In the genomic region with DNA sequence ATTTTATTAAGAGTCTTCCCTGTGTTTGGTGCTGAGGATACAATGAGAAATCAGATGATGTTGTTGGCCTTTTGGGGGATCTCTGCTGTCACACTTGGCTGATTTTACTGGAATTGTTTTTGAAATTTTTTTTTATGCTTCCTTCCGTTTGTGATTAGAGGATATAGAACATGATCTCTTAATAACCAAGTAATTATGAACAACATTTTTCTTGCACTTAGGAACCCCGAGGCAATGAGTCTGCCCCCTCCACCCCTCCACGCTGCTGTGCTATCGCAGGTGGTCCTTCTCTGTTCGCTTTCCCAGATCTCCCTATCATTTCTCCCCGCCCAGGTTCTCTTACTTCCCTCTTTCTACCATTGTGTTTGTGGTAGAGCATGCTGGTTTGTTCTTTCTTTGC, we compare ENCODE assay signal across 21 cellular contexts.
DNase-seq lines count a peak whose midpoint lies in the region; ATAC-seq and TF ChIP-seq lines count a peak whose summit lies in the region.
"Had no signal": no experiment of that assay in that cellular context is flagged by ENCODE, and none has a peak within 500 bp of the region (broad histone marks: within the 10 kb centered on the region; RNA-seq: fewer than 3 reads in every experiment).

No MANE protein-coding gene starts in this region.

- peak overlapping the region in 9 of 12 donors; percentile 9 to 58 (median 25) for H3K4me3 ChIP-seq in heart left ventricle
- H3K4me3 ChIP-seq: cardiac muscle cell, SJSA1, thoracic aorta had no signal

- CTCF ChIA-PET in activated CD4-positive, alpha-beta memory T cell treated with anti-CD3 and anti-CD28 coated beads, Interleukin-2, amount 10 ng/mL, durations not matched to agents 7 days and 5 days (lab: Charles Lee) = interaction anchor here (0.7 kb wide), 1 partner anchor 49 kb away, joined by 3 read pairs; no protein-coding TSS in a partner anchor

- H3K4me3 Mint-ChIP-seq in T-helper 17 cell (no peak overlapping the region), nephron progenitor cell (no peak overlapping the region)
- no peak overlapping the region for H3K4me3 Mint-ChIP-seq in activated CD4-positive, alpha-beta memory T cell treated with anti-CD3 and anti-CD28 coated beads, Interleukin-2, amount 10 ng/mL, durations not matched to agents 7 days and 5 days
- H3K4me3 Mint-ChIP-seq: activated T-helper 17 cell treated with anti-CD3 and anti-CD28 coated beads, Interleukin-2, amount 50 U/mL, for 72 hours; T-helper 2 cell treated with Interferon-gamma antibody and Interleukin-4, amounts not matched to agents 5 μg/mL and 100 μg/mL, for 36 hours had no signal

- no peaks in the 10 kb centered on the region for H3K9me3 Mint-ChIP-seq in nephron progenitor cell
- no peaks in the 10 kb centered on the region for H3K9me3 Mint-ChIP-seq in activated CD4-positive, alpha-beta memory T cell treated with anti-CD3 and anti-CD28 coated beads, Interleukin-2, amount 10 ng/mL, durations not matched to agents 7 days and 5 days
- H3K9me3 Mint-ChIP-seq: activated T-helper 17 cell treated with anti-CD3 and anti-CD28 coated beads, Interleukin-2, amount 50 U/mL, for 72 hours; T-helper 2 cell treated with Interferon-gamma antibody and Interleukin-4, amounts not matched to agents 5 μg/mL and 100 μg/mL, for 36 hours had no signal

- H3K36me3 ChIP-seq in heart left ventricle = peaks cover 0 to 53% (median 37%) of the 10 kb centered on the region in 9 donors

- 43 to 54% (median 47%) methylated on average over 6 of the region's 6 CpGs for WGBS in heart left ventricle, 4 donors

- TF ChIP-seq CTCF in heart left ventricle (IDR thresholded peaks at IDR 0.05) = no peak
- no peak for TF ChIP-seq CTCF in nephron progenitor cell (IDR thresholded peaks at IDR 0.05)

- no peaks in the 10 kb centered on the region for H3K27me3 ChIP-seq in heart left ventricle
- H3K27me3 ChIP-seq: cardiac muscle cell, dorsolateral prefrontal cortex, SJSA1 had no signal

- POLR2A ChIA-PET in activated CD4-positive, alpha-beta memory T cell treated with anti-CD3 and anti-CD28 coated beads, Interleukin-2, amount 10 ng/mL, durations not matched to agents 7 days and 5 days (lab: Charles Lee) = no interaction called here

- TF ChIP-seq POLR2A in heart left ventricle (IDR thresholded peaks at IDR 0.05) = no peak

- H3K27me3 Mint-ChIP-seq in T-helper 17 cell (no peaks in the 10 kb centered on the region), nephron progenitor cell (ENCODE audit: low read depth, poor library complexity) (no peaks in the 10 kb centered on the region)
- no peaks in the 10 kb centered on the region for H3K27me3 Mint-ChIP-seq in activated CD4-positive, alpha-beta memory T cell treated with anti-CD3 and anti-CD28 coated beads, Interleukin-2, amount 10 ng/mL, durations not matched to agents 7 days and 5 days
- H3K27me3 Mint-ChIP-seq: activated T-helper 17 cell treated with anti-CD3 and anti-CD28 coated beads, Interleukin-2, amount 50 U/mL, for 72 hours had no signal

- H3K4me1 ChIP-seq in heart left ventricle = peaks cover 0 to 27% (median 1%) of the 10 kb centered on the region in 12 donors
- H3K4me1 ChIP-seq: SJSA1 had no signal

- no peak for DNase-seq in heart left ventricle
- DNase-seq in left cardiac atrium = no peak
- no peak for DNase-seq in T-helper 17 cell
- DNase-seq in nephron progenitor cell = no peak
- no peak for DNase-seq in activated CD4-positive, alpha-beta memory T cell treated with anti-CD3 and anti-CD28 coated beads, Interleukin-2, amount 10 ng/mL, durations not matched to agents 7 days and 5 days
- no peak for DNase-seq in C1 segment of cervical spinal cord (lab: John Stamatoyannopoulos, UW)
- no peak for DNase-seq in amygdala (lab: John Stamatoyannopoulos, UW)
- DNase-seq: dorsolateral prefrontal cortex; foreskin melanocyte; KG1; NCI-H82; stimulated activated CD4-positive, alpha-beta T cell treated with anti-CD3 and anti-CD28 coated beads, Interleukin-12 subunit alpha, Interleukin-12 subunit beta, amount 100 ng/mL, for 4 hours; stimulated activated CD8-positive, alpha-beta memory T cell treated with anti-CD3 and anti-CD28 coated beads, Interleukin-4, amount 100 ng/mL, for 48 hours had no signal

- peaks cover 20% of the 10 kb centered on the region for H3K4me1 Mint-ChIP-seq in T-helper 17 cell
- peaks cover 10% of the 10 kb centered on the region for H3K4me1 Mint-ChIP-seq in nephron progenitor cell
- H3K4me1 Mint-ChIP-seq in activated CD4-positive, alpha-beta memory T cell treated with anti-CD3 and anti-CD28 coated beads, Interleukin-2, amount 10 ng/mL, durations not matched to agents 7 days and 5 days = no peaks in the 10 kb centered on the region

- peak overlapping the region in 4 of 12 donors; percentile 4 to 54 (median 48) for H3K27ac ChIP-seq in heart left ventricle
- H3K27ac ChIP-seq: cardiac muscle cell, epithelial cell of prostate, SJSA1, thoracic aorta had no signal

- intact Hi-C loops in heart left ventricle (cut with DNase I) (loop anchor here in 1 of 10 donors (5.0 kb wide), 1 partner anchor 36 kb away; no protein-coding TSS in a partner anchor), left cardiac atrium (cut with DNase I) (no loop called here)

- H3K27ac Mint-ChIP-seq in T-helper 17 cell (peak overlapping the region; percentile 24), nephron progenitor cell (peak overlapping the region; percentile 14)
- H3K27ac Mint-ChIP-seq in activated CD4-positive, alpha-beta memory T cell treated with anti-CD3 and anti-CD28 coated beads, Interleukin-2, amount 10 ng/mL, durations not matched to agents 7 days and 5 days = no peak overlapping the region
- H3K27ac Mint-ChIP-seq: activated T-helper 17 cell treated with anti-CD3 and anti-CD28 coated beads, Interleukin-2, amount 50 U/mL, for 72 hours; T-helper 2 cell treated with Interferon-gamma antibody and Interleukin-4, amounts not matched to agents 5 μg/mL and 100 μg/mL, for 36 hours had no signal

- H3K36me3 Mint-ChIP-seq in T-helper 17 cell (ENCODE audit: low read depth) = peaks cover 13% of the 10 kb centered on the region
- H3K36me3 Mint-ChIP-seq in nephron progenitor cell (ENCODE audit: low read depth) = peaks cover 53% of the 10 kb centered on the region
- peaks cover 36% of the 10 kb centered on the region for H3K36me3 Mint-ChIP-seq in activated CD4-positive, alpha-beta memory T cell treated with anti-CD3 and anti-CD28 coated beads, Interleukin-2, amount 10 ng/mL, durations not matched to agents 7 days and 5 days (ENCODE audit: low read depth)

- H3K9me3 ChIP-seq in heart left ventricle (no peaks in the 10 kb centered on the region), T-helper 17 cell (ENCODE audit: control insufficient read depth, low read length, poor library complexity, severe bottlenecking) (no peaks in the 10 kb centered on the region)
- H3K9me3 ChIP-seq: SJSA1, thoracic aorta had no signal

- peak in 1 of 4 donors; percentile 10 for ATAC-seq in heart left ventricle
- ATAC-seq in left cardiac atrium = no peak
- ATAC-seq in HG02885 (IDR thresholded peaks at IDR 0.05; ENCODE audit: poor library complexity, unreplicated experiment) = peak; percentile 41
- ATAC-seq in T-helper 17 cell = no peak
- ATAC-seq: activated T-helper 17 cell treated with anti-CD3 and anti-CD28 coated beads, Interleukin-2, amount 50 U/mL, for 72 hours; Panc1 had no signal
